Comparison of ENCODE assay signal across 2 cellular contexts in the genomic region with DNA sequence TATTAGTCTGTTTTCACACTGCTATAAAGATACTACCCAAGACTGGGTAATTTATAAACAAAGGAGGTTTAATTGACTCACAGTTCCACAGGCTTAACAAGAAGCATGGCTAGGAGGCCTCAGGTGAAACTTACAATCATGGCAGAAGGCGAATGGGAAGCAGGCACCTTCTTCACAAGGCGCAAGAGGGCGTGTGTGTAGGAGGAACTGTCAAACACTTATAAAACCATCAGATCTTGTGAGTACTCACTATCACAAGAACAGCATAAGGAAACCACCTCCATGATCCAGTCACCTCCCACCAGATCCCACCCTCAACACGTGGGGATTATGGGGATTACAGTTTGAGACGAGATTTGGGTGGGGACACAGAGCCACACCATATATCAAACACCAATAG. TPM values are rescaled to one million over a fixed set of nuclear protein-coding genes. Genes with fewer than 3 reads are reported as not detected.
"Had no signal": no experiment of that assay in that cellular context is flagged by ENCODE, and none has a peak within 500 bp of the region (broad histone marks: within the 10 kb centered on the region; RNA-seq: fewer than 3 reads in every experiment).

No MANE protein-coding gene starts in this region.

RNA-seq across cellular contexts. Expression of a gene that starts 43.1 kb away (rescaled TPM):
- polyA plus RNA-seq: keratinocyte; naive thymus-derived CD8-positive, alpha-beta T cell had no signal
